8 cellular contexts compared by ENCODE assay signal in the genomic region with DNA sequence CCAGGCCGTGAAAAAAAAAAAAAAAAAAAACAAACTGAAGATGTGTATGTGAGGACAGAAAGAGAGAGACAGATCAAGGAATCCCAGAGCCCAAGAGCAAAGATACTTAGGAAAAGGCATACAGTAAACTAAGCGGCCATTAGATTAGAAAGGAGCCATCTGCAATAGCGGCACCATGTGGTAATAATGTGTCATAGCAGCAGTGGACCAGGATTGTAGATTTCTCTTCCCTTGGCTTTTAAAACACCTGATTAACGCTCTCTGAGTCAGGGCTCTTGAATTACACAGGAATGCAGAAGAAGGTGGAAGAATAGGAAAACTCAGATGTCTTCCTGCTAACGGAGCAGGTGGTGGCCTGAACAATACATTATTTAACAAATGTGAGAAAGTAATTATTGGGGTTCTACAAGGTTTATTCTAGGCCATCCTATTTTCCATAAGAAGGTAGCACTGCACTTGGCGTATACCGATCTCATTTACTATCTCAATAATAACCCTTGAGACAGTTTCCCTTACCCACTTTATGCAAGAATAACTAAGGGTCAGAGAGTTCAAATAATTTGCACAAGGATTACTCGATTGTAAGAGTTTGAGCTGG.
DNase-seq lines count a peak whose midpoint lies in the region; ATAC-seq and TF ChIP-seq lines count a peak whose summit lies in the region.

No MANE protein-coding gene starts in this region.

- H3K27me3 ChIP-seq in neural progenitor cell, result no peaks in the 10 kb centered on the region

- no peaks in the 10 kb centered on the region for H3K79me2 ChIP-seq in neural progenitor cell (ENCODE audit: low read depth)

- H3K9ac ChIP-seq in neural progenitor cell, result no peak overlapping the region

- DNase-seq in activated T-cell treated with anti-CD3 and anti-CD28 coated beads for 48 hours (ENCODE audit: low read depth) (peak; percentile 2), LHCN-M2 (ENCODE audit: low read depth) (peak; percentile 49), SKM-1 treated with dmso at 0.1 percent for 144 hours (lab: John Stamatoyannopoulos, UW; ENCODE audit: unreplicated experiment) (peak; percentile 8), fibroblast of gingiva (ENCODE audit: low read depth) (peak; percentile 11), neural progenitor cell (ENCODE audit: low spot score) (peak; percentile 65), amniotic stem cell (lab: John Stamatoyannopoulos, UW) (no peak)
- no peak for DNase-seq in activated T-cell treated with anti-CD3 and anti-CD28 coated beads, Interleukin-2, amount 50 U/mL, for 1 hour

- H3K27me3 Mint-ChIP-seq in neural progenitor cell (ENCODE audit: insufficient read depth, low read depth), result peaks cover 3% of the 10 kb centered on the region

- no peaks in the 10 kb centered on the region for H4K20me1 ChIP-seq in neural progenitor cell (ENCODE audit: low read depth)

- H3K36me3 Mint-ChIP-seq in neural progenitor cell, result no peaks in the 10 kb centered on the region

- no peaks in the 10 kb centered on the region for H3F3A ChIP-seq in neural progenitor cell (ENCODE audit: low read depth)

- no peaks in the 10 kb centered on the region for H3K36me3 ChIP-seq in neural progenitor cell

- no peaks in the 10 kb centered on the region for H3K9me3 Mint-ChIP-seq in neural progenitor cell

- H3K4me2 ChIP-seq in neural progenitor cell, result no peak overlapping the region

- H3K4me3 ChIP-seq in neural progenitor cell, result no peak overlapping the region

- H3K27ac ChIP-seq in neural progenitor cell, result no peak overlapping the region

- peak overlapping the region; percentile 24 for H2AFZ ChIP-seq in neural progenitor cell (replicated peaks)

- no peak overlapping the region for H3K4me3 Mint-ChIP-seq in neural progenitor cell

- H3K4me1 Mint-ChIP-seq in neural progenitor cell, result no peaks in the 10 kb centered on the region

- peak; percentile 78 for ATAC-seq in GM21717 (IDR thresholded peaks at IDR 0.05; ENCODE audit: unreplicated experiment)

- no peaks in the 10 kb centered on the region for H3K9me3 ChIP-seq in neural progenitor cell (ENCODE audit: low read depth)

- no peaks in the 10 kb centered on the region for H3K4me1 ChIP-seq in neural progenitor cell

- TF ChIP-seq CTCF in neural progenitor cell (IDR thresholded peaks at IDR 0.05), result peak; percentile 83

- H3K27ac Mint-ChIP-seq in neural progenitor cell, result no peak overlapping the region

Comparison
In these comparisons a context has a peak if more than half of its experiments do, and no peak if none do; other contexts are left out.
1. DNase-seq: peak in activated T-cell treated with anti-CD3 and anti-CD28 coated beads for 48 hours (single experiment), LHCN-M2 (single experiment), SKM-1 treated with dmso at 0.1 percent for 144 hours (single experiment), fibroblast of gingiva (single experiment) and neural progenitor cell (single experiment); none in activated T-cell treated with anti-CD3 and anti-CD28 coated beads, Interleukin-2, amount 50 U/mL, for 1 hour (single experiment) and amniotic stem cell (single experiment).